Comparison of ENCODE assay signal across 1 cellular context in the genomic region with DNA sequence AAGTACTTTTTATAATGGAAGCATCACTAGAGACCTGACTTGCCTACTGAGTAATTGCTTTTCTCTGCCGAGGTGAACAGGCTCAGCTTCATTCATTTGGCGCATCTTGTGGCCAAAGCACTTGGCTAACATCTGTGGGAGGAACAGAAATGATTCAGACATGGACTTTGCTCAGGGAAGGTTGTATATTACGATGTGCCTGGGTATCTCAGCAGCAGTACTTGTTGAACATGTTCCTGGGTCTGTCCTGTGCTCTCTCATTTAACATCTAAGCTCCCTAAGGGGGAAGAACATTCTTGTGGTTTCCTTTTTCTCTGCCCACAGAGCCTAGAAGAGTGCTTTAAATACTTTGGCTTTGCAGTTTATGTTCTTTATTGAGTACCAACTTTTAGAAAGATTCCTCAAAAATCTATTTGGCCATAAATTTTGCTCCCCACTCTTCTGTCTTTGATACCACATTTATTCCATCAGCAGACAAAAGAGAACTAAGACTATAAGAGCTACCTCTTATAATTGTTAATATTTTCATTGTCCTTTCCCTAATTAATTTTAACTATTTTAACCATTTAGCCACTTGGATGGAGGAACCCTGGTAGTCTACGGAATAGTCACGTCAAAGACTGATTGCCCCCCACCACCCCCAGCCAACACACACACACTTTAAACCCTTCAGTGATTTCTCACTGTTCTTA.
TF ChIP-seq lines count a peak whose summit lies in the region.

No MANE protein-coding gene starts in this region.

TF ChIP-seq in GM23338, 12 proteins besides CTCF, POLR2A, EP300 and RAD21 (continued from another document):
- TF ChIP-seq, protein P1, sequence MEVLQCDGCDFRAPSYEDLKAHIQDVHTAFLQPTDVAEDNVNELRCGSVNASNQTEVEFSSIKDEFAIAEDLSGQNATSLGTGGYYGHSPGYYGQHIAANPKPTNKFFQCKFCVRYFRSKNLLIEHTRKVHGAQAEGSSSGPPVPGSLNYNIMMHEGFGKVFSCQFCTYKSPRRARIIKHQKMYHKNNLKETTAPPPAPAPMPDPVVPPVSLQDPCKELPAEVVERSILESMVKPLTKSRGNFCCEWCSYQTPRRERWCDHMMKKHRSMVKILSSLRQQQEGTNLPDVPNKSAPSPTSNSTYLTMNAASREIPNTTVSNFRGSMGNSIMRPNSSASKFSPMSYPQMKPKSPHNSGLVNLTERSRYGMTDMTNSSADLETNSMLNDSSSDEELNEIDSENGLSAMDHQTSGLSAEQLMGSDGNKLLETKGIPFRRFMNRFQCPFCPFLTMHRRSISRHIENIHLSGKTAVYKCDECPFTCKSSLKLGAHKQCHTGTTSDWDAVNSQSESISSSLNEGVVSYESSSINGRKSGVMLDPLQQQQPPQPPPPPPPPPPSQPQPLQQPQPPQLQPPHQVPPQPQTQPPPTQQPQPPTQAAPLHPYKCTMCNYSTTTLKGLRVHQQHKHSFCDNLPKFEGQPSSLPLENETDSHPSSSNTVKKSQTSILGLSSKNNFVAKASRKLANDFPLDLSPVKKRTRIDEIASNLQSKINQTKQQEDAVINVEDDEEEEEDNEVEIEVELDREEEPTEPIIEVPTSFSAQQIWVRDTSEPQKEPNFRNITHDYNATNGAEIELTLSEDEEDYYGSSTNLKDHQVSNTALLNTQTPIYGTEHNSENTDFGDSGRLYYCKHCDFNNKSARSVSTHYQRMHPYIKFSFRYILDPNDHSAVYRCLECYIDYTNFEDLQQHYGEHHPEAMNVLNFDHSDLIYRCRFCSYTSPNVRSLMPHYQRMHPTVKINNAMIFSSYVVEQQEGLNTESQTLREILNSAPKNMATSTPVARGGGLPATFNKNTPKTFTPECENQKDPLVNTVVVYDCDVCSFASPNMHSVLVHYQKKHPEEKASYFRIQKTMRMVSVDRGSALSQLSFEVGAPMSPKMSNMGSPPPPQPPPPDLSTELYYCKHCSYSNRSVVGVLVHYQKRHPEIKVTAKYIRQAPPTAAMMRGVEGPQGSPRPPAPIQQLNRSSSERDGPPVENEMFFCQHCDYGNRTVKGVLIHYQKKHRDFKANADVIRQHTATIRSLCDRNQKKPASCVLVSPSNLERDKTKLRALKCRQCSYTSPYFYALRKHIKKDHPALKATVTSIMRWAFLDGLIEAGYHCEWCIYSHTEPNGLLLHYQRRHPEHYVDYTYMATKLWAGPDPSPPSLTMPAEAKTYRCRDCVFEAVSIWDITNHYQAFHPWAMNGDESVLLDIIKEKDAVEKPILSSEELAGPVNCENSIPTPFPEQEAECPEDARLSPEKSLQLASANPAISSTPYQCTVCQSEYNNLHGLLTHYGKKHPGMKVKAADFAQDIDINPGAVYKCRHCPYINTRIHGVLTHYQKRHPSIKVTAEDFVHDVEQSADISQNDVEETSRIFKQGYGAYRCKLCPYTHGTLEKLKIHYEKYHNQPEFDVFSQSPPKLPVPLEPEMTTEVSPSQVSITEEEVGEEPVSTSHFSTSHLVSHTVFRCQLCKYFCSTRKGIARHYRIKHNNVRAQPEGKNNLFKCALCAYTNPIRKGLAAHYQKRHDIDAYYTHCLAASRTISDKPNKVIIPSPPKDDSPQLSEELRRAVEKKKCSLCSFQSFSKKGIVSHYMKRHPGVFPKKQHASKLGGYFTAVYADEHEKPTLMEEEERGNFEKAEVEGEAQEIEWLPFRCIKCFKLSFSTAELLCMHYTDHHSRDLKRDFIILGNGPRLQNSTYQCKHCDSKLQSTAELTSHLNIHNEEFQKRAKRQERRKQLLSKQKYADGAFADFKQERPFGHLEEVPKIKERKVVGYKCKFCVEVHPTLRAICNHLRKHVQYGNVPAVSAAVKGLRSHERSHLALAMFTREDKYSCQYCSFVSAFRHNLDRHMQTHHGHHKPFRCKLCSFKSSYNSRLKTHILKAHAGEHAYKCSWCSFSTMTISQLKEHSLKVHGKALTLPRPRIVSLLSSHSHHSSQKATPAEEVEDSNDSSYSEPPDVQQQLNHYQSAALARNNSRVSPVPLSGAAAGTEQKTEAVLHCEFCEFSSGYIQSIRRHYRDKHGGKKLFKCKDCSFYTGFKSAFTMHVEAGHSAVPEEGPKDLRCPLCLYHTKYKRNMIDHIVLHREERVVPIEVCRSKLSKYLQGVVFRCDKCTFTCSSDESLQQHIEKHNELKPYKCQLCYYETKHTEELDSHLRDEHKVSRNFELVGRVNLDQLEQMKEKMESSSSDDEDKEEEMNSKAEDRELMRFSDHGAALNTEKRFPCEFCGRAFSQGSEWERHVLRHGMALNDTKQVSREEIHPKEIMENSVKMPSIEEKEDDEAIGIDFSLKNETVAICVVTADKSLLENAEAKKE (CRISPR knock-in tag; IDR thresholded peaks at IDR 0.05), result no peak
- TF ChIP-seq ZNF331 (CRISPR knock-in tag; IDR thresholded peaks at IDR 0.05; ENCODE audit: low read depth) (no peak), JUNB (IDR thresholded peaks at IDR 0.05; ENCODE audit: unreplicated experiment) (no peak), STAT1 (IDR thresholded peaks at IDR 0.05; ENCODE audit: unreplicated experiment) (no peak)
- TF ChIP-seq, protein P2, sequence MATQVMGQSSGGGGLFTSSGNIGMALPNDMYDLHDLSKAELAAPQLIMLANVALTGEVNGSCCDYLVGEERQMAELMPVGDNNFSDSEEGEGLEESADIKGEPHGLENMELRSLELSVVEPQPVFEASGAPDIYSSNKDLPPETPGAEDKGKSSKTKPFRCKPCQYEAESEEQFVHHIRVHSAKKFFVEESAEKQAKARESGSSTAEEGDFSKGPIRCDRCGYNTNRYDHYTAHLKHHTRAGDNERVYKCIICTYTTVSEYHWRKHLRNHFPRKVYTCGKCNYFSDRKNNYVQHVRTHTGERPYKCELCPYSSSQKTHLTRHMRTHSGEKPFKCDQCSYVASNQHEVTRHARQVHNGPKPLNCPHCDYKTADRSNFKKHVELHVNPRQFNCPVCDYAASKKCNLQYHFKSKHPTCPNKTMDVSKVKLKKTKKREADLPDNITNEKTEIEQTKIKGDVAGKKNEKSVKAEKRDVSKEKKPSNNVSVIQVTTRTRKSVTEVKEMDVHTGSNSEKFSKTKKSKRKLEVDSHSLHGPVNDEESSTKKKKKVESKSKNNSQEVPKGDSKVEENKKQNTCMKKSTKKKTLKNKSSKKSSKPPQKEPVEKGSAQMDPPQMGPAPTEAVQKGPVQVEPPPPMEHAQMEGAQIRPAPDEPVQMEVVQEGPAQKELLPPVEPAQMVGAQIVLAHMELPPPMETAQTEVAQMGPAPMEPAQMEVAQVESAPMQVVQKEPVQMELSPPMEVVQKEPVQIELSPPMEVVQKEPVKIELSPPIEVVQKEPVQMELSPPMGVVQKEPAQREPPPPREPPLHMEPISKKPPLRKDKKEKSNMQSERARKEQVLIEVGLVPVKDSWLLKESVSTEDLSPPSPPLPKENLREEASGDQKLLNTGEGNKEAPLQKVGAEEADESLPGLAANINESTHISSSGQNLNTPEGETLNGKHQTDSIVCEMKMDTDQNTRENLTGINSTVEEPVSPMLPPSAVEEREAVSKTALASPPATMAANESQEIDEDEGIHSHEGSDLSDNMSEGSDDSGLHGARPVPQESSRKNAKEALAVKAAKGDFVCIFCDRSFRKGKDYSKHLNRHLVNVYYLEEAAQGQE (IDR thresholded peaks at IDR 0.05; ENCODE audit: unreplicated experiment), result no peak
- TF ChIP-seq, protein P3, sequence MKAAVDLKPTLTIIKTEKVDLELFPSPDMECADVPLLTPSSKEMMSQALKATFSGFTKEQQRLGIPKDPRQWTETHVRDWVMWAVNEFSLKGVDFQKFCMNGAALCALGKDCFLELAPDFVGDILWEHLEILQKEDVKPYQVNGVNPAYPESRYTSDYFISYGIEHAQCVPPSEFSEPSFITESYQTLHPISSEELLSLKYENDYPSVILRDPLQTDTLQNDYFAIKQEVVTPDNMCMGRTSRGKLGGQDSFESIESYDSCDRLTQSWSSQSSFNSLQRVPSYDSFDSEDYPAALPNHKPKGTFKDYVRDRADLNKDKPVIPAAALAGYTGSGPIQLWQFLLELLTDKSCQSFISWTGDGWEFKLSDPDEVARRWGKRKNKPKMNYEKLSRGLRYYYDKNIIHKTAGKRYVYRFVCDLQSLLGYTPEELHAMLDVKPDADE (IDR thresholded peaks at IDR 0.05), result no peak
TF ChIP-seq in GM23338: peak in this region for 0.
